ENCODE assay signal across 1 cellular context in the genomic region with DNA sequence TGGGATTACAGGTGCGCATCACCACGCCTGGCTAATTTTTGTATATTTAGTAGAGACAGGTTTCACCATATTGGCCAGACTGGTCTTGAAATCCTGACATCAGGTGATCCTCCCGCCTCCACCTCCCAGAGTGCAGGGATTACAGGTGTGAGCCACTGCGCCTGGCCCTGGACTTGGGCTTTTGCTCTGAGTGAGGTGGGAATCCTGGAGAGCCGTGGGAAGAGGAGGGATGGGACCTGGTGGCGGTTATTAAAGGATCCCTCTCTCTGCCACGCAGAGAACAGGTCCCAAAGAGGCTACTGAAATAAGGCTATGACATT.
TF ChIP-seq lines count a peak whose summit lies in the region.

No MANE protein-coding gene starts in this region.

TF ChIP-seq in WTC11, 78 proteins besides CTCF, POLR2A, EP300 and RAD21 (continued from another document):
- TF ChIP-seq, protein P1, sequence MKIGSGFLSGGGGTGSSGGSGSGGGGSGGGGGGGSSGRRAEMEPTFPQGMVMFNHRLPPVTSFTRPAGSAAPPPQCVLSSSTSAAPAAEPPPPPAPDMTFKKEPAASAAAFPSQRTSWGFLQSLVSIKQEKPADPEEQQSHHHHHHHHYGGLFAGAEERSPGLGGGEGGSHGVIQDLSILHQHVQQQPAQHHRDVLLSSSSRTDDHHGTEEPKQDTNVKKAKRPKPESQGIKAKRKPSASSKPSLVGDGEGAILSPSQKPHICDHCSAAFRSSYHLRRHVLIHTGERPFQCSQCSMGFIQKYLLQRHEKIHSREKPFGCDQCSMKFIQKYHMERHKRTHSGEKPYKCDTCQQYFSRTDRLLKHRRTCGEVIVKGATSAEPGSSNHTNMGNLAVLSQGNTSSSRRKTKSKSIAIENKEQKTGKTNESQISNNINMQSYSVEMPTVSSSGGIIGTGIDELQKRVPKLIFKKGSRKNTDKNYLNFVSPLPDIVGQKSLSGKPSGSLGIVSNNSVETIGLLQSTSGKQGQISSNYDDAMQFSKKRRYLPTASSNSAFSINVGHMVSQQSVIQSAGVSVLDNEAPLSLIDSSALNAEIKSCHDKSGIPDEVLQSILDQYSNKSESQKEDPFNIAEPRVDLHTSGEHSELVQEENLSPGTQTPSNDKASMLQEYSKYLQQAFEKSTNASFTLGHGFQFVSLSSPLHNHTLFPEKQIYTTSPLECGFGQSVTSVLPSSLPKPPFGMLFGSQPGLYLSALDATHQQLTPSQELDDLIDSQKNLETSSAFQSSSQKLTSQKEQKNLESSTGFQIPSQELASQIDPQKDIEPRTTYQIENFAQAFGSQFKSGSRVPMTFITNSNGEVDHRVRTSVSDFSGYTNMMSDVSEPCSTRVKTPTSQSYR (CRISPR knock-in tag; IDR thresholded peaks at IDR 0.05) = no peak
- TF ChIP-seq, protein P2, sequence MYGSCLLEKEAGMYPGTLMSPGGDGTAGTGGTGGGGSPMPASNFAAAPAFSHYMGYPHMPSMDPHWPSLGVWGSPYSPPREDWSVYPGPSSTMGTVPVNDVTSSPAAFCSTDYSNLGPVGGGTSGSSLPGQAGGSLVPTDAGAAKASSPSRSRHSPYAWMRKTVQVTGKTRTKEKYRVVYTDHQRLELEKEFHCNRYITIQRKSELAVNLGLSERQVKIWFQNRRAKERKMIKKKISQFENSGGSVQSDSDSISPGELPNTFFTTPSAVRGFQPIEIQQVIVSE (CRISPR knock-in tag; IDR thresholded peaks at IDR 0.05; ENCODE audit: borderline replicate concordance) = no peak
- TF ChIP-seq, protein P3, sequence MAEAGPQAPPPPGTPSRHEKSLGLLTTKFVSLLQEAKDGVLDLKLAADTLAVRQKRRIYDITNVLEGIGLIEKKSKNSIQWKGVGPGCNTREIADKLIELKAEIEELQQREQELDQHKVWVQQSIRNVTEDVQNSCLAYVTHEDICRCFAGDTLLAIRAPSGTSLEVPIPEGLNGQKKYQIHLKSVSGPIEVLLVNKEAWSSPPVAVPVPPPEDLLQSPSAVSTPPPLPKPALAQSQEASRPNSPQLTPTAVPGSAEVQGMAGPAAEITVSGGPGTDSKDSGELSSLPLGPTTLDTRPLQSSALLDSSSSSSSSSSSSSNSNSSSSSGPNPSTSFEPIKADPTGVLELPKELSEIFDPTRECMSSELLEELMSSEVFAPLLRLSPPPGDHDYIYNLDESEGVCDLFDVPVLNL (CRISPR knock-in tag; IDR thresholded peaks at IDR 0.05; ENCODE audit: borderline replicate concordance, low read depth) = no peak
- TF ChIP-seq, protein P4, sequence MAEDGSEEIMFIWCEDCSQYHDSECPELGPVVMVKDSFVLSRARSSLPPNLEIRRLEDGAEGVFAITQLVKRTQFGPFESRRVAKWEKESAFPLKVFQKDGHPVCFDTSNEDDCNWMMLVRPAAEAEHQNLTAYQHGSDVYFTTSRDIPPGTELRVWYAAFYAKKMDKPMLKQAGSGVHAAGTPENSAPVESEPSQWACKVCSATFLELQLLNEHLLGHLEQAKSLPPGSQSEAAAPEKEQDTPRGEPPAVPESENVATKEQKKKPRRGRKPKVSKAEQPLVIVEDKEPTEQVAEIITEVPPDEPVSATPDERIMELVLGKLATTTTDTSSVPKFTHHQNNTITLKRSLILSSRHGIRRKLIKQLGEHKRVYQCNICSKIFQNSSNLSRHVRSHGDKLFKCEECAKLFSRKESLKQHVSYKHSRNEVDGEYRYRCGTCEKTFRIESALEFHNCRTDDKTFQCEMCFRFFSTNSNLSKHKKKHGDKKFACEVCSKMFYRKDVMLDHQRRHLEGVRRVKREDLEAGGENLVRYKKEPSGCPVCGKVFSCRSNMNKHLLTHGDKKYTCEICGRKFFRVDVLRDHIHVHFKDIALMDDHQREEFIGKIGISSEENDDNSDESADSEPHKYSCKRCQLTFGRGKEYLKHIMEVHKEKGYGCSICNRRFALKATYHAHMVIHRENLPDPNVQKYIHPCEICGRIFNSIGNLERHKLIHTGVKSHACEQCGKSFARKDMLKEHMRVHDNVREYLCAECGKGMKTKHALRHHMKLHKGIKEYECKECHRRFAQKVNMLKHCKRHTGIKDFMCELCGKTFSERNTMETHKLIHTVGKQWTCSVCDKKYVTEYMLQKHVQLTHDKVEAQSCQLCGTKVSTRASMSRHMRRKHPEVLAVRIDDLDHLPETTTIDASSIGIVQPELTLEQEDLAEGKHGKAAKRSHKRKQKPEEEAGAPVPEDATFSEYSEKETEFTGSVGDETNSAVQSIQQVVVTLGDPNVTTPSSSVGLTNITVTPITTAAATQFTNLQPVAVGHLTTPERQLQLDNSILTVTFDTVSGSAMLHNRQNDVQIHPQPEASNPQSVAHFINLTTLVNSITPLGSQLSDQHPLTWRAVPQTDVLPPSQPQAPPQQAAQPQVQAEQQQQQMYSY (CRISPR knock-in tag; IDR thresholded peaks at IDR 0.05) = no peak
- TF ChIP-seq, protein P5, sequence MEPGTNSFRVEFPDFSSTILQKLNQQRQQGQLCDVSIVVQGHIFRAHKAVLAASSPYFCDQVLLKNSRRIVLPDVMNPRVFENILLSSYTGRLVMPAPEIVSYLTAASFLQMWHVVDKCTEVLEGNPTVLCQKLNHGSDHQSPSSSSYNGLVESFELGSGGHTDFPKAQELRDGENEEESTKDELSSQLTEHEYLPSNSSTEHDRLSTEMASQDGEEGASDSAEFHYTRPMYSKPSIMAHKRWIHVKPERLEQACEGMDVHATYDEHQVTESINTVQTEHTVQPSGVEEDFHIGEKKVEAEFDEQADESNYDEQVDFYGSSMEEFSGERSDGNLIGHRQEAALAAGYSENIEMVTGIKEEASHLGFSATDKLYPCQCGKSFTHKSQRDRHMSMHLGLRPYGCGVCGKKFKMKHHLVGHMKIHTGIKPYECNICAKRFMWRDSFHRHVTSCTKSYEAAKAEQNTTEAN (CRISPR knock-in tag; IDR thresholded peaks at IDR 0.05) = no peak
